Comparison of ENCODE assay signal across 1 cellular context in genomic region chr5:85604378-85604777, GRCh38.
TF ChIP-seq lines count a peak whose summit lies in the region.

No MANE protein-coding gene starts in this region.

TF ChIP-seq in H1, 55 proteins besides CTCF, POLR2A, EP300 and RAD21 (continued from another document):
- no peak for TF ChIP-seq CHD7 (IDR thresholded peaks at IDR 0.05; ENCODE audit: insufficient replicate concordance, low read length)
- no peak for TF ChIP-seq CBX5 (IDR thresholded peaks at IDR 0.05; ENCODE audit: low read depth, low read length)
- no peak for TF ChIP-seq YY1 (IDR thresholded peaks at IDR 0.05; ENCODE audit: low read depth, low read length)
